Comparison of ENCODE assay signal across 33 cellular contexts in genomic region chr3:147540921-147541320, GRCh38.
"Had no signal": no experiment of that assay in that cellular context is flagged by ENCODE, and none has a peak within 500 bp of the region (broad histone marks: within the 10 kb centered on the region; RNA-seq: fewer than 3 reads in every experiment).

No MANE protein-coding gene starts in this region.

- DNase-seq: activated effector memory CD4-positive, alpha-beta T cell treated with anti-CD3 and anti-CD28 coated beads, Interleukin-2, amount 50 U/mL, for 16 hours; activated effector memory CD4-positive, alpha-beta T cell treated with Interleukin-2 at 50 U/mL for 16 hours; activated gamma-delta T cell; activated gamma-delta T cell treated with Interleukin-2 at 50 U/mL for 16 hours; activated naive CD4-positive, alpha-beta T cell; activated naive CD4-positive, alpha-beta T cell treated with anti-CD3 and anti-CD28 coated beads for 36 hours; activated naive CD4-positive, alpha-beta T cell treated with anti-CD3 and anti-CD28 coated beads, Interleukin-2, amount 10 ng/mL, durations not matched to agents 7 days and 5 days; activated naive CD4-positive, alpha-beta T cell treated with anti-CD3 and anti-CD28 coated beads, Interleukin-2, amount 50 U/mL, for 16 hours; activated naive CD4-positive, alpha-beta T cell treated with Interleukin-2 at 50 U/mL for 16 hours; activated naive CD8-positive, alpha-beta T cell treated with anti-CD3 and anti-CD28 coated beads for 36 hours; activated naive CD8-positive, alpha-beta T cell treated with anti-CD3 and anti-CD28 coated beads, Interleukin-2, amount 10 ng/mL, durations not matched to agents 7 days and 5 days; activated naive CD8-positive, alpha-beta T cell treated with anti-CD3 and anti-CD28 coated beads, Interleukin-2, amount 50 U/mL, for 24 hours; activated T-cell treated with anti-CD3 and anti-CD28 coated beads, Interleukin-2, amount 50 U/mL, for 24 hours; activated T-cell treated with anti-CD3 and anti-CD28 coated beads, Interleukin-2, amount 50 U/mL, for 4 hours; activated T-cell treated with anti-CD3 and anti-CD28 coated beads, Interleukin-2, amount 50 U/mL, for 48 hours; activated T-cell treated with anti-CD3 and anti-CD28 coated beads, Interleukin-2, amount 50 U/mL, for 72 hours; adrenal gland; amniotic stem cell; amygdala; anterior cingulate cortex; aorta; body of pancreas; brain microvascular endothelial cell; caudate nucleus; central memory CD4-positive, alpha-beta T cell; cerebellar nuclear complex had no signal

- ATAC-seq: activated naive CD4-positive, alpha-beta T cell treated with anti-CD3 and anti-CD28 coated beads, Interleukin-2, amount 50 U/mL, for 72 hours; activated naive CD8-positive, alpha-beta T cell treated with anti-CD3 and anti-CD28 coated beads, Interleukin-2, amount 50 U/mL, for 24 hours; activated T-cell treated with anti-CD3 and anti-CD28 coated beads, Interleukin-2, amount 50 U/mL, for 4 hours; activated T-cell treated with anti-CD3 and anti-CD28 coated beads, Interleukin-2, amount 50 U/mL, for 72 hours; activated T-helper 17 cell treated with anti-CD3 and anti-CD28 coated beads, Interleukin-2, amount 50 U/mL, for 72 hours; body of pancreas had no signal

- H3K9me3 ChIP-seq: adrenal gland had no signal

- H3K4me1 ChIP-seq: adrenal gland, ascending aorta, body of pancreas, breast epithelium had no signal

- H3K27me3 ChIP-seq: adrenal gland, ascending aorta, body of pancreas, brain microvascular endothelial cell, breast epithelium, cardiac muscle cell had no signal

- H3K36me3 ChIP-seq: adrenal gland, ascending aorta, brain microvascular endothelial cell, breast epithelium, cardiac muscle cell had no signal

- H3K27ac ChIP-seq: adrenal gland, ascending aorta, body of pancreas, brain microvascular endothelial cell, breast epithelium, cardiac muscle cell had no signal

- H3K4me3 ChIP-seq: adrenal gland, ascending aorta, body of pancreas, breast epithelium, cardiac muscle cell had no signal

- FAIRE-seq: astrocyte, bronchial epithelial cell had no signal
